2 cellular contexts compared by ENCODE assay signal in genomic region chr19:37654118-37654517, GRCh38.
TF ChIP-seq lines count a peak whose summit lies in the region.

No MANE protein-coding gene starts in this region.

TF ChIP-seq in A549, 52 proteins besides CTCF, POLR2A, EP300 and RAD21 (continued from another document):
- TF ChIP-seq EHF (CRISPR knock-in tag; IDR thresholded peaks at IDR 0.05) = no peak
- TF ChIP-seq HOXB5 (CRISPR knock-in tag; IDR thresholded peaks at IDR 0.05) = no peak
- no peak for TF ChIP-seq JUNB (IDR thresholded peaks at IDR 0.05)

TF ChIP-seq in HCT116, 20 proteins besides CTCF, POLR2A, EP300 and RAD21:
- no peak for TF ChIP-seq ATF3 (IDR thresholded peaks at IDR 0.05)
- no peak for TF ChIP-seq POLR2AphosphoS5 (IDR thresholded peaks at IDR 0.05; ENCODE audit: low read depth, low read length)
